In genomic region chr11:2382927-2383822, GRCh38 we compare ENCODE assay signal across 8 cellular contexts. TPM values are rescaled to one million over a fixed set of nuclear protein-coding genes. Genes with fewer than 3 reads are reported as not detected.
A peak's percentile ranks its signal among the peaks of the same experiment; 100 is the strongest.
DNase-seq lines count a peak whose midpoint lies in the region; ATAC-seq, FAIRE-seq and TF ChIP-seq lines count a peak whose summit lies in the region.
"Had no signal": no experiment of that assay in that cellular context is flagged by ENCODE, and none has a peak within 500 bp of the region (broad histone marks: within the 10 kb centered on the region; RNA-seq: fewer than 3 reads in every experiment).

No MANE protein-coding gene starts in this region.

- H3K27ac ChIP-seq in HUES6 (ENCODE audit: low read depth, low read length) (0 out of 2 replicates have a peak overlapping the region, but pooled peaks have one; percentile 45), astrocyte (ENCODE audit: low read depth, low read length) (peak overlapping the region; percentile 56), kidney (ENCODE audit: low read depth in 2 of 2, low read length in 2 of 2) (peak overlapping the region; percentile 85 to 89)
- H3K27ac ChIP-seq: neutrophil had no signal

- H3K9me3 ChIP-seq in HUES6 (ENCODE audit: control insufficient read depth, insufficient read depth, low read depth, low read length), result no peaks in the 10 kb centered on the region
- no peaks in the 10 kb centered on the region for H3K9me3 ChIP-seq in astrocyte (ENCODE audit: insufficient read depth, low read depth, low read length)
- H3K9me3 ChIP-seq in kidney (ENCODE audit: control insufficient read depth in 1 of 2, low read length in 2 of 2), result no peaks in the 10 kb centered on the region
- H3K9me3 ChIP-seq: neutrophil had no signal

- H3K27ac Mint-ChIP-seq in astrocyte (ENCODE audit: unreplicated experiment), result no peak overlapping the region

- H3K36me3 Mint-ChIP-seq in astrocyte (ENCODE audit: low read depth, unreplicated experiment), result peaks cover 2% of the 10 kb centered on the region

- DNase-seq in astrocyte (ENCODE audit: low read depth) (no peak), kidney (peak; percentile 91), superior temporal gyrus (ENCODE audit: extremely low spot score) (peak; percentile 35), kidney glomerular epithelial cell (lab: John Stamatoyannopoulos, UW) (no peak)

- intact Hi-C loops in kidney (cut with DNase I), result no loop called here

- H3K4me3 Mint-ChIP-seq in astrocyte (ENCODE audit: unreplicated experiment), result no peak overlapping the region

- peak overlapping the region; percentile 59 for H3K4me2 ChIP-seq in astrocyte (ENCODE audit: low read length)

- ATAC-seq in HG02588 (IDR thresholded peaks at IDR 0.05; ENCODE audit: unreplicated experiment) (no peak), GM18502 (IDR thresholded peaks at IDR 0.05; ENCODE audit: poor library complexity, unreplicated experiment) (no peak)

- H3K4me1 ChIP-seq in HUES6 (ENCODE audit: control insufficient read depth, insufficient read depth, low read length), result peaks cover 66% of the 10 kb centered on the region
- peaks cover 49% of the 10 kb centered on the region for H3K4me1 ChIP-seq in astrocyte (ENCODE audit: insufficient read depth, low read length)
- peaks cover 72 to 82% of the 10 kb centered on the region in 2 donors for H3K4me1 ChIP-seq in kidney (ENCODE audit: control insufficient read depth in 1 of 2, insufficient read depth in 1 of 2, low read depth in 1 of 2, low read length in 2 of 2)

- no peak for TF ChIP-seq CTCF in astrocyte (IDR thresholded peaks at IDR 0.05; ENCODE audit: insufficient read depth, low read depth, low read length)
- TF ChIP-seq CTCF in kidney (IDR thresholded peaks at IDR 0.05; ENCODE audit: borderline replicate concordance, extremely low read depth, insufficient read depth), result no peak

- H3K4me3 ChIP-seq in HUES6 (ENCODE audit: low read depth, low read length) (no peak overlapping the region), astrocyte (ENCODE audit: insufficient read depth, low read depth, low read length) (no peak overlapping the region), kidney (ENCODE audit: low read length in 2 of 2) (peak overlapping the region in 1 of 2 donors; percentile 29)

- H3K79me2 ChIP-seq in astrocyte (ENCODE audit: insufficient read depth, low read length), result peaks cover 96% of the 10 kb centered on the region

- FAIRE-seq in astrocyte (lab: Jason Lieb, UNC) (no peak), kidney (lab: Jason Lieb, UNC) (no peak)

- no peaks in the 10 kb centered on the region for H3K9me3 Mint-ChIP-seq in astrocyte (ENCODE audit: unreplicated experiment)

- no peak overlapping the region for H2AFZ ChIP-seq in astrocyte (ENCODE audit: low read depth, low read length)

- H3K27me3 ChIP-seq in HUES6 (ENCODE audit: control insufficient read depth, insufficient read depth, low read length) (no peaks in the 10 kb centered on the region), astrocyte (ENCODE audit: insufficient read depth, low read length) (no peaks in the 10 kb centered on the region)

- peaks cover 95% of the 10 kb centered on the region for H4K20me1 ChIP-seq in astrocyte (ENCODE audit: insufficient read depth, low read length)

- H3K27me3 Mint-ChIP-seq in astrocyte (ENCODE audit: low read depth, unreplicated experiment), result no peaks in the 10 kb centered on the region

- peaks cover 30% of the 10 kb centered on the region; the same call in 1 of the 2 replicates for H3K36me3 ChIP-seq in HUES6 (ENCODE audit: control insufficient read depth, insufficient read depth, low read length)
- H3K36me3 ChIP-seq in astrocyte (ENCODE audit: insufficient read depth, low read length), result no peaks in the 10 kb centered on the region
- H3K36me3 ChIP-seq in kidney (ENCODE audit: control insufficient read depth in 1 of 2, insufficient read depth in 2 of 2, low read length in 2 of 2), result no peaks in the 10 kb centered on the region
- H3K36me3 ChIP-seq: neutrophil had no signal

- H3K9ac ChIP-seq in HUES6 (ENCODE audit: low read length) (no peak overlapping the region), astrocyte (ENCODE audit: low read length) (peak overlapping the region; percentile 52), kidney (ENCODE audit: low read length in 2 of 2) (peak overlapping the region in 1 of 2 donors; percentile 65)

- peaks cover 21% of the 10 kb centered on the region for H3K4me1 Mint-ChIP-seq in astrocyte (ENCODE audit: low read depth, unreplicated experiment)

RNA-seq across cellular contexts. Expression of gene CD81, which starts 6.1 kb away (rescaled TPM):
- total RNA-seq in astrocyte, result 625 and 648 TPM in 2 replicates
- total RNA-seq in kidney, result 950 TPM
- polyA plus RNA-seq in kidney (ENCODE audit: insufficient read depth, low read depth, low replicate concordance), result 827 TPM

RNA-seq across cellular contexts. Expression of gene TSSC4, which starts 17.4 kb away (rescaled TPM):
- total RNA-seq in astrocyte (60.9 and 70.0 TPM in 2 replicates), kidney (42.3 TPM)
- polyA plus RNA-seq in kidney (ENCODE audit: insufficient read depth, low read depth, low replicate concordance), result 51.4 TPM

Comparison
In these comparisons a context has a peak if more than half of its experiments do, and no peak if none do; other contexts are left out.
1. DNase-seq: peak in kidney (single experiment) and superior temporal gyrus (single experiment); none in astrocyte (single experiment) and kidney glomerular epithelial cell (single experiment).
2. Peak in every context shown above with its lines, with median percentiles within 50 percentile points of each other: H3K27ac ChIP-seq.